ENCODE assay signal across 13 cellular contexts in genomic region chr20:48236485-48237055, GRCh38.
"Had no signal": no experiment of that assay in that cellular context is flagged by ENCODE, and none has a peak within 500 bp of the region (broad histone marks: within the 10 kb centered on the region; RNA-seq: fewer than 3 reads in every experiment).

No MANE protein-coding gene starts in this region.

- H3K4me3 Mint-ChIP-seq: activated naive CD4-positive, alpha-beta T cell treated with anti-CD3 and anti-CD28 coated beads, Interleukin-2, amount 10 ng/mL, durations not matched to agents 7 days and 5 days; immature natural killer cell; naive thymus-derived CD4-positive, alpha-beta T cell; stimulated activated naive CD8-positive, alpha-beta T cell treated with anti-CD3 and anti-CD28 coated beads, Interleukin-15, amount 100 ng/mL, for 72 hours had no signal

- H3K4me3 ChIP-seq: body of pancreas, lower lobe of right lung, thoracic aorta had no signal

- H3K36me3 Mint-ChIP-seq: activated naive CD4-positive, alpha-beta T cell treated with anti-CD3 and anti-CD28 coated beads, Interleukin-2, amount 10 ng/mL, durations not matched to agents 7 days and 5 days; immature natural killer cell had no signal

- DNase-seq: activated CD4-positive, alpha-beta T cell treated with anti-CD3 and anti-CD28 coated beads for 4 hours; activated naive CD4-positive, alpha-beta T cell treated with anti-CD3 and anti-CD28 coated beads, Interleukin-2, amount 10 ng/mL, durations not matched to agents 7 days and 5 days; body of pancreas; cerebellar nuclear complex; dermis blood vessel endothelial cell; erythroblast; immature natural killer cell; lower lobe of right lung; naive thymus-derived CD4-positive, alpha-beta T cell; stimulated activated CD4-positive, alpha-beta T cell treated with anti-CD3 and anti-CD28 coated beads, Interleukin-4, amount 100 ng/mL, for 24 hours; stimulated activated naive CD8-positive, alpha-beta T cell treated with anti-CD3 and anti-CD28 coated beads, Interleukin-15, amount 100 ng/mL, for 72 hours had no signal

- H3K27ac ChIP-seq: body of pancreas, lower lobe of right lung, thoracic aorta had no signal

- H3K36me3 ChIP-seq: lower lobe of right lung, thoracic aorta had no signal

- H3K9me3 ChIP-seq: body of pancreas, lower lobe of right lung, thoracic aorta had no signal

- H3K4me1 ChIP-seq: body of pancreas, lower lobe of right lung had no signal

- H3K27ac Mint-ChIP-seq: activated naive CD4-positive, alpha-beta T cell treated with anti-CD3 and anti-CD28 coated beads, Interleukin-2, amount 10 ng/mL, durations not matched to agents 7 days and 5 days; immature natural killer cell; naive thymus-derived CD4-positive, alpha-beta T cell; progenitor cell of endocrine pancreas had no signal

- H3K27me3 ChIP-seq: body of pancreas had no signal

- H3K4me1 Mint-ChIP-seq: activated naive CD4-positive, alpha-beta T cell treated with anti-CD3 and anti-CD28 coated beads, Interleukin-2, amount 10 ng/mL, durations not matched to agents 7 days and 5 days; immature natural killer cell; naive thymus-derived CD4-positive, alpha-beta T cell; stimulated activated naive CD8-positive, alpha-beta T cell treated with anti-CD3 and anti-CD28 coated beads, Interleukin-15, amount 100 ng/mL, for 72 hours had no signal

- H3K27me3 Mint-ChIP-seq: progenitor cell of endocrine pancreas; stimulated activated naive CD8-positive, alpha-beta T cell treated with anti-CD3 and anti-CD28 coated beads, Interleukin-15, amount 100 ng/mL, for 72 hours had no signal

- ATAC-seq: body of pancreas; lower lobe of right lung; naive thymus-derived CD4-positive, alpha-beta T cell; stimulated activated naive CD8-positive, alpha-beta T cell treated with anti-CD3 and anti-CD28 coated beads, Interleukin-15, amount 100 ng/mL, for 72 hours had no signal
